Comparison of ENCODE assay signal across 28 cellular contexts in genomic region chr2:238956676-238957075, GRCh38.
DNase-seq lines count a peak whose midpoint lies in the region; ATAC-seq and TF ChIP-seq lines count a peak whose summit lies in the region.
"Had no signal": no experiment of that assay in that cellular context is flagged by ENCODE, and none has a peak within 500 bp of the region (broad histone marks: within the 10 kb centered on the region; RNA-seq: fewer than 3 reads in every experiment).

No MANE protein-coding gene starts in this region.

- H3K9me3 Mint-ChIP-seq in H9 (peaks cover 3 to 11% of the 10 kb centered on the region in 2 experiments; a peak in 2 of 5 replicates), osteocyte (ENCODE audit: unreplicated experiment) (no peaks in the 10 kb centered on the region)
- H3K9me3 Mint-ChIP-seq: activated CD4-positive, alpha-beta T cell treated with anti-CD3 and anti-CD28 coated beads, Interleukin-2, amount 10 ng/mL, durations not matched to agents 24 days and 14 days; activated naive CD4-positive, alpha-beta T cell treated with anti-CD3 and anti-CD28 coated beads, Interleukin-2, amount 50 U/mL, for 72 hours; stimulated activated memory B cell treated with anti-CD40 and anti-IgM and Interleukin-4, amounts not matched to agents 10 μg/mL and 1 μg/mL and 100 μg/mL, for 72 hours had no signal

- DNase-seq in NCI-H1417 (lab: John Stamatoyannopoulos, UW): peak; percentile 40 to 81 (median 69)
- DNase-seq in NCI-H1417 treated with DMSO at 0.1 percent for 48 hours (lab: John Stamatoyannopoulos, UW): no peak
- DNase-seq in H9: peak; percentile 20
- peak; percentile 22 to 26 for DNase-seq in SHP77 (lab: John Stamatoyannopoulos, UW)
- peak; percentile 75 for DNase-seq in osteocyte (ENCODE audit: extremely low spot score, unreplicated experiment)
- no peak for DNase-seq in germinal center (ENCODE audit: low spot score)
- DNase-seq in EL: no peak
- DNase-seq: activated CD8-positive, alpha-beta memory T cell treated with anti-CD3 and anti-CD28 coated beads for 24 hours; activated effector memory CD4-positive, alpha-beta T cell treated with Interleukin-2 at 50 U/mL for 16 hours; amygdala; brain microvascular endothelial cell; CD4-positive, CD25-positive, alpha-beta regulatory T cell; mesendoderm; MM.1S; NCI-H146; NCI-H2227 treated with DMSO at 0.1 percent for 48 hours; NCI-H82; pancreas; T1000; upper lobe of right lung had no signal

- H3K9ac ChIP-seq in H9 (ENCODE audit: extremely low read depth, insufficient read length, low read length): no peak overlapping the region
- H3K9ac ChIP-seq: KMS-11 had no signal

- no peak overlapping the region for H2AFZ ChIP-seq in H9 (ENCODE audit: low read length)

- H3K4me3 Mint-ChIP-seq in H9 (no peak overlapping the region), osteocyte (ENCODE audit: unreplicated experiment) (no peak overlapping the region)
- H3K4me3 Mint-ChIP-seq: activated CD4-positive, alpha-beta T cell treated with anti-CD3 and anti-CD28 coated beads, Interleukin-2, amount 10 ng/mL, durations not matched to agents 24 days and 14 days; CD4-positive, CD25-positive, alpha-beta regulatory T cell; neural crest cell; stimulated activated memory B cell treated with anti-CD40 and anti-IgM and Interleukin-4, amounts not matched to agents 10 μg/mL and 1 μg/mL and 100 μg/mL, for 72 hours had no signal

- no peak for TF ChIP-seq CTCF in H9 (conservative IDR thresholded peaks at IDR 0.05)
- no peak for TF ChIP-seq CTCF in osteocyte (IDR thresholded peaks at IDR 0.05)

- no peak overlapping the region for H3K4ac ChIP-seq in H9 (ENCODE audit: low read depth, low read length)

- no peak overlapping the region for H4K8ac ChIP-seq in H9 (replicated peaks; ENCODE audit: insufficient read length, low read depth, low read length)

- H3K79me2 ChIP-seq in H9 (ENCODE audit: insufficient read depth, low read length): no peaks in the 10 kb centered on the region

- H3K4me1 Mint-ChIP-seq in H9: peaks cover 2 to 7% of the 10 kb centered on the region in 2 experiments; a peak in 1 of 4 replicates
- H3K4me1 Mint-ChIP-seq in osteocyte (ENCODE audit: unreplicated experiment): peaks cover 5% of the 10 kb centered on the region
- H3K4me1 Mint-ChIP-seq: CD4-positive, CD25-positive, alpha-beta regulatory T cell; neural crest cell; stimulated activated memory B cell treated with anti-CD40 and anti-IgM and Interleukin-4, amounts not matched to agents 10 μg/mL and 1 μg/mL and 100 μg/mL, for 72 hours had no signal

- H3K4me2 ChIP-seq in H9 (ENCODE audit: insufficient read depth, insufficient read length, low read length): no peak overlapping the region
- H3K4me2 ChIP-seq: KMS-11 had no signal

- no peak overlapping the region for H2BK15ac ChIP-seq in H9 (ENCODE audit: low read depth, low read length)

- no peak overlapping the region for H3K18ac ChIP-seq in H9 (ENCODE audit: insufficient read length, low read depth, low read length)

- H4K91ac ChIP-seq in H9 (ENCODE audit: insufficient read length, low read depth, low read length): no peak overlapping the region

- H3K27me3 Mint-ChIP-seq in H9 (ENCODE audit: low read depth) (peaks cover 13% of the 10 kb centered on the region), osteocyte (ENCODE audit: unreplicated experiment) (peaks cover 33% of the 10 kb centered on the region)

- no peaks in the 10 kb centered on the region for H3K79me1 ChIP-seq in H9 (ENCODE audit: insufficient read depth, low read depth, low read length, poor library complexity, severe bottlenecking)

- H3K27ac Mint-ChIP-seq in H9: no peak overlapping the region
- no peak overlapping the region for H3K27ac Mint-ChIP-seq in osteocyte (ENCODE audit: unreplicated experiment)
- H3K27ac Mint-ChIP-seq: activated CD4-positive, alpha-beta T cell treated with anti-CD3 and anti-CD28 coated beads, Interleukin-2, amount 10 ng/mL, durations not matched to agents 24 days and 14 days; activated naive CD4-positive, alpha-beta T cell treated with anti-CD3 and anti-CD28 coated beads, Interleukin-2, amount 50 U/mL, for 72 hours; CD4-positive, CD25-positive, alpha-beta regulatory T cell; stimulated activated memory B cell treated with anti-CD40 and anti-IgM and Interleukin-4, amounts not matched to agents 10 μg/mL and 1 μg/mL and 100 μg/mL, for 72 hours had no signal

- no peaks in the 10 kb centered on the region for H3K9me3 ChIP-seq in H9 (ENCODE audit: control insufficient read depth, low read depth, low read length)
- H3K9me3 ChIP-seq: pancreas, SJSA1, upper lobe of right lung had no signal

- no CpG with 5 or more reads among the region's 3 CpGs for WGBS in H9 (ENCODE audit: extremely low coverage, insufficient read length, low lambda C conversion rate)

- H3K4me1 ChIP-seq in H9 (ENCODE audit: insufficient read depth, low read length): no peaks in the 10 kb centered on the region
- H3K4me1 ChIP-seq: pancreas, upper lobe of right lung had no signal

- no peak overlapping the region for H2BK5ac ChIP-seq in H9 (ENCODE audit: insufficient read length, low read length)

- no peak overlapping the region for H2BK120ac ChIP-seq in H9 (ENCODE audit: low read depth, low read length, poor library complexity, severe bottlenecking)

- H3K23me2 ChIP-seq in H9 (ENCODE audit: insufficient read length, low read depth, low read length, poor library complexity, severe bottlenecking): no peaks in the 10 kb centered on the region

- H3K56ac ChIP-seq in H9 (ENCODE audit: insufficient read length, low read depth, low read length): no peak overlapping the region

- H2BK20ac ChIP-seq in H9 (ENCODE audit: low read depth, low read length, poor library complexity, severe bottlenecking): no peak overlapping the region

- H2AK5ac ChIP-seq in H9 (ENCODE audit: insufficient read length, low read length): no peak overlapping the region

- H3K27ac ChIP-seq in H9 (ENCODE audit: insufficient read length, low read depth, low read length): no peak overlapping the region
- H3K27ac ChIP-seq: brain microvascular endothelial cell, KMS-11, pancreas, SJSA1, upper lobe of right lung had no signal

- H3K23ac ChIP-seq in H9 (ENCODE audit: insufficient read length, low read depth, low read length): no peak overlapping the region

- no peak overlapping the region for H3T11ph ChIP-seq in H9 (ENCODE audit: low read length)

- H3K27me3 ChIP-seq in H9 (ENCODE audit: insufficient read depth, low read length): no peaks in the 10 kb centered on the region
- H3K27me3 ChIP-seq: brain microvascular endothelial cell, SJSA1 had no signal

- ATAC-seq in GM21737 (IDR thresholded peaks at IDR 0.05; ENCODE audit: unreplicated experiment): no peak
- ATAC-seq: activated naive CD4-positive, alpha-beta T cell treated with anti-CD3 and anti-CD28 coated beads, Interleukin-2, amount 50 U/mL, for 72 hours; left lobe of liver; pancreas; stimulated activated memory B cell treated with anti-CD40 and anti-IgM and Interleukin-4, amounts not matched to agents 10 μg/mL and 1 μg/mL and 100 μg/mL, for 72 hours; upper lobe of right lung had no signal

- no peak overlapping the region for H2BK12ac ChIP-seq in H9 (ENCODE audit: insufficient read length, low read depth, low read length)

- H4K5ac ChIP-seq in H9 (ENCODE audit: insufficient read length, low read depth, low read length): no peak overlapping the region

- H3K36me3 Mint-ChIP-seq in H9 (ENCODE audit: insufficient read depth in 1 of 3, low read depth in 3 of 3): no peaks in the 10 kb centered on the region; a peak in 1 of 7 replicates
- H3K36me3 Mint-ChIP-seq in osteocyte (ENCODE audit: unreplicated experiment): no peaks in the 10 kb centered on the region
- H3K36me3 Mint-ChIP-seq: activated naive CD4-positive, alpha-beta T cell treated with anti-CD3 and anti-CD28 coated beads, Interleukin-2, amount 50 U/mL, for 72 hours; CD4-positive, CD25-positive, alpha-beta regulatory T cell; stimulated activated memory B cell treated with anti-CD40 and anti-IgM and Interleukin-4, amounts not matched to agents 10 μg/mL and 1 μg/mL and 100 μg/mL, for 72 hours had no signal

- no peak overlapping the region for H3K14ac ChIP-seq in H9 (ENCODE audit: insufficient read depth, low read length)

- no peaks in the 10 kb centered on the region for H4K20me1 ChIP-seq in H9 (ENCODE audit: control insufficient read depth, insufficient read depth, insufficient read length)

Comparison
In these comparisons a context has a peak if more than half of its experiments do, and no peak if none do; other contexts are left out.
1. DNase-seq: peak in NCI-H1417 (3 of 3), H9 (single experiment), SHP77 (2 of 2) and osteocyte (single experiment); none in NCI-H1417 treated with DMSO at 0.1 percent for 48 hours (single experiment), germinal center (single experiment) and EL (single experiment).